Comparison of ENCODE assay signal across 22 cellular contexts in the genomic region with DNA sequence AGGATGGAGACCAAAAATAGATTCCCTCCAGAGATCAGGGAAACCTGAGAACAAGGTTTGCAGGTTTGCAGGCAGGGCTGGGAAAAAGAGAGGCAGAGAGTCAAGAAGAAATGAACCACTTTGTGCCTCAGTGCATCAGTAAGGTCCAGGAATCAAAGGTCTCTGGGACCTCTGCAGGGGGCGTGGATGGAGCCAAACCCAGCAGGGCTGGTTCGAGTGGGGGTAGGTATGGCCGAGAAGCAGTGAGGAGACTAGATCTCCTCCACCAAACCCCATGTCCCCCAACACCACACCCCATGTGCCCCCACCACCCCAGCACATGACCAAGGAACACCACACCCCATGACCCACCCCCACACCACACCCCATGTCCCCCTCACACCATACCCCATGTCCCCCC.
"Had no signal": no experiment of that assay in that cellular context is flagged by ENCODE, and none has a peak within 500 bp of the region (broad histone marks: within the 10 kb centered on the region; RNA-seq: fewer than 3 reads in every experiment).

No MANE protein-coding gene starts in this region.

- H3K4me3 ChIP-seq: breast epithelium, gastroesophageal sphincter, heart left ventricle, psoas muscle, sigmoid colon, thyroid gland had no signal

- H3K9me3 ChIP-seq: breast epithelium, psoas muscle, sigmoid colon, thyroid gland had no signal

- H3K27ac ChIP-seq: breast epithelium, gastroesophageal sphincter, heart left ventricle, psoas muscle, sigmoid colon, thyroid gland had no signal

- H3K4me3 Mint-ChIP-seq: nephron progenitor cell; stimulated activated effector memory CD8-positive, alpha-beta T cell treated with anti-CD3 and anti-CD28 coated beads, Interleukin-12 subunit alpha, Interleukin-12 subunit beta, amount 100 ng/mL, for 72 hours; stimulated activated naive CD8-positive, alpha-beta T cell treated with anti-CD3 and anti-CD28 coated beads, Interleukin-15, Interleukin-2, amounts not matched to agents 100 ng/mL and 50 ng/mL, for 24 hours had no signal

- H3K36me3 Mint-ChIP-seq: stimulated activated effector memory CD8-positive, alpha-beta T cell treated with anti-CD3 and anti-CD28 coated beads, Interleukin-12 subunit alpha, Interleukin-12 subunit beta, amount 100 ng/mL, for 72 hours had no signal

- DNase-seq: caudate nucleus; cerebellar nuclear complex; cortex of kidney; effector CD4-positive, alpha-beta T cell; heart left ventricle; hippocampal formation; mesenchymal stem cell; midbrain; naive thymus-derived CD4-positive, alpha-beta T cell; nephron progenitor cell; occipital lobe; psoas muscle; right cardiac atrium; sigmoid colon; stimulated activated CD4-positive, alpha-beta T cell treated with anti-CD3 and anti-CD28 coated beads, Interleukin-2, amount 100 ng/mL, for 24 hours; stimulated activated CD4-positive, alpha-beta T cell treated with anti-CD3 and anti-CD28 coated beads, Interleukin-4, amount 100 ng/mL, for 24 hours; thyroid gland; trophoblast cell had no signal

- H3K27ac Mint-ChIP-seq: naive thymus-derived CD4-positive, alpha-beta T cell; stimulated activated effector memory CD8-positive, alpha-beta T cell treated with anti-CD3 and anti-CD28 coated beads, Interleukin-12 subunit alpha, Interleukin-12 subunit beta, amount 100 ng/mL, for 72 hours; stimulated activated naive CD8-positive, alpha-beta T cell treated with anti-CD3 and anti-CD28 coated beads, Interleukin-15, Interleukin-2, amounts not matched to agents 100 ng/mL and 50 ng/mL, for 24 hours had no signal

- H3K4me1 Mint-ChIP-seq: nephron progenitor cell; stimulated activated effector memory CD8-positive, alpha-beta T cell treated with anti-CD3 and anti-CD28 coated beads, Interleukin-12 subunit alpha, Interleukin-12 subunit beta, amount 100 ng/mL, for 72 hours had no signal

- H3K4me1 ChIP-seq: breast epithelium, gastroesophageal sphincter, heart left ventricle, psoas muscle, sigmoid colon, thyroid gland had no signal

- ATAC-seq: gastroesophageal sphincter; heart left ventricle; naive thymus-derived CD4-positive, alpha-beta T cell; psoas muscle; right cardiac atrium; stimulated activated effector memory CD8-positive, alpha-beta T cell treated with anti-CD3 and anti-CD28 coated beads, Interleukin-12 subunit alpha, Interleukin-12 subunit beta, amount 100 ng/mL, for 72 hours had no signal

- H3K36me3 ChIP-seq: breast epithelium, gastroesophageal sphincter, heart left ventricle, sigmoid colon, thyroid gland had no signal

- H3K27me3 ChIP-seq: breast epithelium, sigmoid colon, thyroid gland had no signal
